In genomic region chr3:99965077-99965476, GRCh38 we compare ENCODE assay signal across 13 cellular contexts.
DNase-seq lines count a peak whose midpoint lies in the region; ATAC-seq and TF ChIP-seq lines count a peak whose summit lies in the region.
"Had no signal": no experiment of that assay in that cellular context is flagged by ENCODE, and none has a peak within 500 bp of the region (broad histone marks: within the 10 kb centered on the region; RNA-seq: fewer than 3 reads in every experiment).

No MANE protein-coding gene starts in this region.

- 31 to 48% (median 41%) methylated on average over 1 of the region's 1 CpG for WGBS in psoas muscle, 3 donors
- 64 to 89% methylated on average over 1 of the region's 1 CpG for WGBS in esophagus squamous epithelium, 2 donors

- peak; percentile 38 to 54 (median 44) for ATAC-seq in psoas muscle

- H3K36me3 ChIP-seq in psoas muscle (ENCODE audit: insufficient read depth in 1 of 2, low read depth in 1 of 2) (peaks cover 0 to 8% of the 10 kb centered on the region in 2 donors), esophagus squamous epithelium (no peaks in the 10 kb centered on the region), BE2C (no peaks in the 10 kb centered on the region)

- TF ChIP-seq CTCF in VCaP (conservative IDR thresholded peaks at IDR 0.05): no peak
- no peak for TF ChIP-seq CTCF in fibroblast of villous mesenchyme (IDR thresholded peaks at IDR 0.05; ENCODE audit: insufficient read depth, low read depth, low read length)
- no peak for TF ChIP-seq CTCF in psoas muscle (IDR thresholded peaks at IDR 0.05)
- no peak for TF ChIP-seq CTCF in esophagus squamous epithelium (IDR thresholded peaks at IDR 0.05)
- no peak for TF ChIP-seq CTCF in BE2C (IDR thresholded peaks at IDR 0.05; ENCODE audit: low read depth, low read length)

- H3K27ac ChIP-seq in VCaP (peak overlapping the region; percentile 68), psoas muscle (peak overlapping the region; percentile 62), esophagus squamous epithelium (peak overlapping the region in 1 of 4 donors; percentile 33)

- no peak for TF ChIP-seq POLR2A in esophagus squamous epithelium (IDR thresholded peaks at IDR 0.05)

- H3K4me3 ChIP-seq in fibroblast of villous mesenchyme (ENCODE audit: low read depth, low read length): no peak overlapping the region
- H3K4me3 ChIP-seq in psoas muscle: no peak overlapping the region
- H3K4me3 ChIP-seq in esophagus squamous epithelium: no peak overlapping the region
- H3K4me3 ChIP-seq in BE2C (ENCODE audit: low read depth, low read length): no peak overlapping the region

- DNase-seq in ELR (ENCODE audit: low read depth) (peak; percentile 54), fibroblast of villous mesenchyme (ENCODE audit: low read depth) (peak; percentile 70), psoas muscle (no peak), esophagus squamous epithelium (lab: John Stamatoyannopoulos, UW) (no peak), NCI-H510A treated with DMSO at 0.1 percent for 48 hours (lab: John Stamatoyannopoulos, UW) (no peak), NCI-H1105 (lab: John Stamatoyannopoulos, UW) (no peak), BE2C (no peak)
- DNase-seq: anterior cingulate cortex, DMS79, NCI-H1417 treated with DMSO at 0.1 percent for 48 hours, NCI-H748 treated with DMSO at 0.1 percent for 48 hours, SIG-M5 had no signal

- intact Hi-C loops in psoas muscle (cut with DNase I): no loop called here
- intact Hi-C loops in esophagus squamous epithelium (cut with DNase I): no loop called here

- H3K4me1 ChIP-seq in psoas muscle: peaks cover 55% of the 10 kb centered on the region
- peaks cover 0 to 41% (median 0%) of the 10 kb centered on the region in 3 donors for H3K4me1 ChIP-seq in esophagus squamous epithelium
- H3K4me1 ChIP-seq in BE2C: no peaks in the 10 kb centered on the region

- H3K27me3 ChIP-seq in psoas muscle (ENCODE audit: insufficient read depth in 3 of 3, low read length in 2 of 3) (no peaks in the 10 kb centered on the region), esophagus squamous epithelium (no peaks in the 10 kb centered on the region), BE2C (no peaks in the 10 kb centered on the region)

- no peaks in the 10 kb centered on the region for H3K9me3 ChIP-seq in psoas muscle
- H3K9me3 ChIP-seq in esophagus squamous epithelium: no peaks in the 10 kb centered on the region
- H3K9me3 ChIP-seq in BE2C: no peaks in the 10 kb centered on the region

Comparison
In these comparisons a context has a peak if more than half of its experiments do, and no peak if none do; other contexts are left out.
1. DNase-seq: peak in ELR (single experiment) and fibroblast of villous mesenchyme (single experiment); none in psoas muscle (0 of 2), esophagus squamous epithelium (single experiment), NCI-H510A treated with DMSO at 0.1 percent for 48 hours (single experiment), NCI-H1105 (single experiment) and BE2C (single experiment).